In genomic region chr6:127532991-127533390, GRCh38 we compare ENCODE assay signal across 2 cellular contexts.
TF ChIP-seq lines count a peak whose summit lies in the region.

No MANE protein-coding gene starts in this region.

TF ChIP-seq in HepG2, 621 proteins besides CTCF, POLR2A, EP300 and RAD21:
- TF ChIP-seq ASH2L (IDR thresholded peaks at IDR 0.05; ENCODE audit: insufficient read length, low read depth, low read length) (no peak), DNMT3B (CRISPR knock-in tag; conservative IDR thresholded peaks at IDR 0.05) (no peak), CEBPB (IDR thresholded peaks at IDR 0.05; ENCODE audit: borderline replicate concordance, low read depth, low read length) (peak; percentile 83)

TF ChIP-seq in K562, 482 proteins besides CTCF, POLR2A, EP300 and RAD21:
- TF ChIP-seq ZNF586 (CRISPR knock-in tag; conservative IDR thresholded peaks at IDR 0.05) (no peak), CEBPG (CRISPR knock-in tag; IDR thresholded peaks at IDR 0.05) (no peak), CEBPG (tag; conservative IDR thresholded peaks at IDR 0.05 in 1 of 2, IDR thresholded peaks at IDR 0.05 in 1 of 2) (peak; percentile 38 to 88; a peak in 3 of 4 replicates), CEBPB (tag; IDR thresholded peaks at IDR 0.05) (peak; percentile 79)
